In the genomic region with DNA sequence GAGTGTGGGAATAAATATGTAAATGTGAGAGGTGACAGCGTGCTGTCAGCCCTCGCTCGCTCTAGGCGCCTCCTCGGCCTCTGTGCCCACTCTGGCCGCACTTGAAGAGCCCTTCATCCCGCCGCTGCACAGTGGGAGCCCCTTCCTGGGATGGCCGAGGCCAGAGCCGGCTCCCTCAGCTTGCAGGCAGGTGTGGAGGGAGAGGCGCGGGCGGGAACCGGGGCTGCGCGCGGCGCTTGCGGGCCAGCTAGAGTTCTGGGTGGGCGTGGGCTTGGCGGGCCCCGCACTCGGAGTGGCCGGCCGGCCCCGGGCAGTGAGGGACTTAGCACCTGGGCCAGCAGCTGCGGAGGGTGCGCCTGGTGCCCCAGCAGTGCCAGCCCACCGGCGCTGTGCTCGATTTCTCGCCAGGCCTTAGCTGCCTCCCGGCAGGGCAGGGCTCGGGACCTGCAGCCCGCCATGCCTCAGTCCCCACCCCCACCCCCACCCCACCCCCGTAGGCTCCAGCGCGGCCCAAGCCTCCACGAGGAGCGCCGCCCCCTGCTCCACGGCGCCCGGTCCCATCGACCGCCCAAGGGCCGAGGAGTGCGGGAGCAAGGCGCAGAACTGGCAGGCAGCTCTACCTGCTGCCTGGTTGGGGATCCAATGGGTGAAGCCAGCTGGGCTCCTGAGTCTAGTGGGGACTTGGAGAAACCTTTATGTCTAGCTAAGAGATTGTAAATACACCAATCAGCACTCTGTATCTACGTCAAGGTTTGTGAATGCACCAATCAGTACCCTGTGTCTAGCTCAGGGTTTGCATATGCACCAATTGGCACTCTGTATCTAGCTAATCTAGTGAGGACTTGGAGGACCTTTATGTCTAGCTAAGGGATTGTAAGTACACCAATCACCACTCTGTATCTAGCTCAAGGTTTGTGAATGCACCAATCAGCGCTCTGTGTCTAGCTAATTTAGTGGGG, we compare ENCODE assay signal across 7 cellular contexts. TPM values are rescaled to one million over a fixed set of nuclear protein-coding genes. Genes with fewer than 3 reads are reported as not detected.
A peak's percentile ranks its signal among the peaks of the same experiment; 100 is the strongest.
DNase-seq lines count a peak whose midpoint lies in the region; ATAC-seq, FAIRE-seq and TF ChIP-seq lines count a peak whose summit lies in the region.
"Not testable (repeated sequence)": the region's sequence is repeated elsewhere in the genome, so short reads cannot be mapped to it uniquely, and the experiment has no call there.

No MANE protein-coding gene starts in this region.

- H3K4me1 Mint-ChIP-seq in WTC11: not testable (repeated sequence)

- not testable (repeated sequence) for H3K9me3 Mint-ChIP-seq in WTC11

- 71% methylated on average over 28 of the region's 51 CpGs; no CpG with 5 or more reads in 1 of the 2 experiments for WGBS in H1 (ENCODE audit: extremely low coverage in 1 of 2, insufficient coverage in 1 of 2, insufficient read length in 1 of 2, insufficient replicate concordance in 2 of 2, low coverage in 1 of 2, low lambda C conversion rate in 2 of 2, missing lambda C conversion rate in 1 of 2), 2 experiments
- no CpG with 5 or more reads among the region's 51 CpGs for WGBS in neuronal stem cell (ENCODE audit: extremely low coverage in 2 of 2, insufficient read length in 2 of 2, insufficient replicate concordance in 1 of 2), 2 donors

- not testable (repeated sequence) for H4K20me1 ChIP-seq in H1 (replicated peaks in 1 of 2; ENCODE audit: control insufficient read depth in 1 of 2, insufficient read depth in 2 of 2, low read length in 2 of 2)

- H3K4me3 ChIP-seq in HUES6 (ENCODE audit: low read depth, low read length): peak overlapping the region; percentile 8; the same call in 1 of the 2 replicates
- not testable (repeated sequence) for H3K4me3 ChIP-seq in H1 (ENCODE audit: extremely low read depth in 1 of 4, insufficient read depth in 2 of 4, low read depth in 3 of 4, low read length in 4 of 4); neuronal stem cell (ENCODE audit: low read length in 2 of 2)

- not testable (repeated sequence) for H3K9me3 ChIP-seq in HUES6 (ENCODE audit: control insufficient read depth, insufficient read depth, low read depth, low read length); H1 (ENCODE audit: insufficient read depth in 2 of 2, low read depth in 1 of 2, low read length in 1 of 2); neuronal stem cell (replicated peaks in 1 of 2; ENCODE audit: control insufficient read depth in 2 of 2, insufficient read depth in 1 of 2, low read depth in 1 of 2, low read length in 2 of 2)

- H3K79me2 ChIP-seq in H1 (ENCODE audit: control insufficient read depth in 1 of 2, insufficient read depth in 2 of 2, low read length in 2 of 2): not testable (repeated sequence)

- H3K79me1 ChIP-seq in H1 (ENCODE audit: low read depth, low read length); neuronal stem cell (ENCODE audit: low read depth, low read length): not testable (repeated sequence)

- not testable (repeated sequence) for H3K23ac ChIP-seq in H1 (ENCODE audit: insufficient read length); neuronal stem cell (ENCODE audit: low read depth, low read length, poor library complexity)

- in situ Hi-C loops in G401 (cut with HindIII; ENCODE audit: low sequenced_read_pairs): not testable (repeated sequence)

- not testable (repeated sequence) for H3K27me3 ChIP-seq in HUES6 (ENCODE audit: control insufficient read depth, insufficient read depth, low read length); H1 (replicated peaks in 1 of 4; ENCODE audit: control insufficient read depth in 3 of 4, extremely low read depth in 1 of 4, insufficient read depth in 3 of 4, low read length in 3 of 4); neuronal stem cell (ENCODE audit: control insufficient read depth in 3 of 3, insufficient read depth in 3 of 3, low read depth in 1 of 3, low read length in 3 of 3)

- TF ChIP-seq POLR2A in H1 (IDR thresholded peaks at IDR 0.05; ENCODE audit: control extremely low read depth in 1 of 2, low read depth in 2 of 2, low read length in 2 of 2): not testable (repeated sequence)

- not testable (repeated sequence) for H3K23me2 ChIP-seq in H1 (ENCODE audit: low read depth, low read length)

- peak; percentile 36 for FAIRE-seq in H1 (lab: Jason Lieb, UNC)

- not testable (repeated sequence) for H4K8ac ChIP-seq in H1 (ENCODE audit: extremely low read depth, insufficient read depth, low read length); neuronal stem cell (ENCODE audit: low read depth, low read length)

- H3K27ac ChIP-seq in HUES6 (ENCODE audit: low read depth, low read length); H1 (ENCODE audit: low read depth, low read length); neuronal stem cell (replicated peaks; ENCODE audit: low read length): not testable (repeated sequence)

- H2BK15ac ChIP-seq in H1 (ENCODE audit: low read length); neuronal stem cell (ENCODE audit: low read length): not testable (repeated sequence)

- H3K9ac ChIP-seq in HUES6 (ENCODE audit: low read length); H1 (replicated peaks in 1 of 4; ENCODE audit: extremely low read depth in 1 of 4, low read depth in 3 of 4, low read length in 3 of 4); neuronal stem cell (ENCODE audit: low read depth, low read length, poor library complexity): not testable (repeated sequence)

- not testable (repeated sequence) for H2BK20ac ChIP-seq in H1 (ENCODE audit: low read length)

- not testable (repeated sequence) for H3K56ac ChIP-seq in H1 (replicated peaks; ENCODE audit: insufficient read length, low read depth, low read length)

- H2BK5ac ChIP-seq in H1 (ENCODE audit: low read depth, low read length); neuronal stem cell (ENCODE audit: low read length): not testable (repeated sequence)

- H3K4me2 ChIP-seq in H1 (ENCODE audit: insufficient read depth in 1 of 2, low read depth in 2 of 2, low read length in 2 of 2): peak overlapping the region; percentile 11 to 28; a peak in 3 of 4 replicates
- not testable (repeated sequence) for H3K4me2 ChIP-seq in neuronal stem cell (ENCODE audit: insufficient read depth, low read length, poor library complexity, severe bottlenecking)

- H4K91ac ChIP-seq in H1 (replicated peaks; ENCODE audit: insufficient read length, low read length); neuronal stem cell (ENCODE audit: low read depth, low read length, poor library complexity): not testable (repeated sequence)

- not testable (repeated sequence) for H3K18ac ChIP-seq in H1 (ENCODE audit: extremely low read depth, low read length); neuronal stem cell (ENCODE audit: low read length)

- H3K27me3 Mint-ChIP-seq in WTC11 (ENCODE audit: low read depth): peaks cover 11% of the 10 kb centered on the region

- H3K4me1 ChIP-seq in HUES6 (ENCODE audit: control insufficient read depth, insufficient read depth, low read length); H1 (replicated peaks in 1 of 4; ENCODE audit: control insufficient read depth in 3 of 4, insufficient read depth in 4 of 4, low read length in 3 of 4); neuronal stem cell (ENCODE audit: control insufficient read depth in 2 of 2, insufficient read depth in 1 of 2, low read depth in 1 of 2, low read length in 2 of 2): not testable (repeated sequence)

- H2AFZ ChIP-seq in H1 (ENCODE audit: low read length): not testable (repeated sequence)
- H2AFZ ChIP-seq in neuronal stem cell (ENCODE audit: low read length): peak overlapping the region; percentile 56

- H2AK5ac ChIP-seq in H1 (ENCODE audit: low read depth, low read length); neuronal stem cell (ENCODE audit: low read depth, low read length): not testable (repeated sequence)

- peak overlapping the region; percentile 16; the same call in 1 of the 2 replicates for H3K4me3 Mint-ChIP-seq in WTC11

- not testable (repeated sequence) for H4K5ac ChIP-seq in H1 (ENCODE audit: insufficient read length, low read depth, low read length)

- CTCF ChIA-PET in WTC11 (lab: Charles Lee) (interaction anchor here (0.7 to 3.0 kb wide), 6 partner anchors 14 to 344 kb away, joined by 3 to 20 read pairs (median 5); no protein-coding TSS in a partner anchor), H1 (lab: Charles Lee; ENCODE audit: partially characterized antibody) (interaction anchor here (0.6 to 2.8 kb wide), 8 partner anchors 9 to 381 kb away, joined by 3 to 13 read pairs (median 3); no protein-coding TSS in a partner anchor)

- not testable (repeated sequence) for TF ChIP-seq EP300 in H1 (IDR thresholded peaks at IDR 0.05; ENCODE audit: borderline replicate concordance in 1 of 2, low read depth in 2 of 2, low read length in 2 of 2)

- not testable (repeated sequence) for H3K36me3 ChIP-seq in HUES6 (ENCODE audit: control insufficient read depth, insufficient read depth, low read length); H1 (ENCODE audit: control insufficient read depth in 2 of 4, insufficient read depth in 4 of 4, low read length in 3 of 4); neuronal stem cell (replicated peaks in 1 of 2; ENCODE audit: control insufficient read depth in 2 of 2, insufficient read depth in 2 of 2, low read length in 2 of 2)

- TF ChIP-seq RAD21 in H1 (IDR thresholded peaks at IDR 0.05 in 1 of 2, conservative IDR thresholded peaks at IDR 0.05 in 1 of 2; ENCODE audit: low read depth in 2 of 2, low read length in 2 of 2): not testable (repeated sequence)

- peak; percentile 30; the same call in 1 of the 2 replicates for ATAC-seq in WTC11

- H3K27ac Mint-ChIP-seq in WTC11: not testable (repeated sequence)

- not testable (repeated sequence) for H2BK120ac ChIP-seq in H1 (replicated peaks; ENCODE audit: low read depth, low read length); neuronal stem cell (ENCODE audit: low read depth, low read length)

- H3K4ac ChIP-seq in H1 (replicated peaks; ENCODE audit: insufficient read length, low read depth, low read length); neuronal stem cell (ENCODE audit: low read length): not testable (repeated sequence)

- DNase-seq in G401 (ENCODE audit: low spot score): peak; percentile 57
- peak; percentile 21 for DNase-seq in NCI-H2029 treated with DMSO at 0.1 percent for 48 hours (lab: John Stamatoyannopoulos, UW)
- peak; percentile 92 for DNase-seq in NCI-H69 (lab: John Stamatoyannopoulos, UW)
- not testable (repeated sequence) for DNase-seq in WTC11 (ENCODE audit: low spot score); neuronal stem cell (ENCODE audit: low spot score)
- peak in 1 of 2 experiments; percentile 53 for DNase-seq in H1 (ENCODE audit: low read depth in 1 of 2, low spot score in 2 of 2)

- not testable (repeated sequence) for H2BK12ac ChIP-seq in H1 (ENCODE audit: low read depth, low read length); neuronal stem cell (ENCODE audit: low read length)

- H3K14ac ChIP-seq in H1 (ENCODE audit: insufficient read length); neuronal stem cell (ENCODE audit: low read length): not testable (repeated sequence)

- POLR2A ChIA-PET in WTC11 (lab: Charles Lee): not testable (repeated sequence)
- POLR2A ChIA-PET in H1 (lab: Charles Lee; ENCODE audit: partially characterized antibody): interaction anchor here (0.5 to 3.8 kb wide), 12 partner anchors 10 to 435 kb away, joined by 3 to 26 read pairs (median 4); partner anchors contain the start of genes GAL3ST4, MEPCE, PPP1R35 and ZCWPW1

- TF ChIP-seq CTCF in WTC11 (IDR thresholded peaks at IDR 0.05); H1 (IDR thresholded peaks at IDR 0.05; ENCODE audit: control extremely low read depth in 1 of 3, insufficient read depth in 1 of 3, low read depth in 1 of 3, low read length in 3 of 3): not testable (repeated sequence)

- not testable (repeated sequence) for H3K36me3 Mint-ChIP-seq in WTC11

RNA-seq across cellular contexts. Expression of gene PILRA, which starts 8.5 kb away (rescaled TPM):
- 1.6 TPM in 1 of 2 replicates, not detected in the other for total RNA-seq in G401 (2014; rRNA removed; shearing (Covaris generic))
- total RNA-seq in WTC11 (2021): 1.8 to 3.2 TPM (median 3.0 TPM) in 3 replicates
- 7.3 and 7.6 TPM in 2 replicates for total RNA-seq in H1 (2021; fragmentation: NEBNext Ultra II Directional; extraction: Animal tissue kit (Norgen Biotek cat#: 25700))
- polyA plus RNA-seq in H1 (2011; rRNA removed): 10.6 and 14.6 TPM in 2 replicates
- 10.5 TPM for polyA plus RNA-seq in H1 (2011; cell fraction: cytosol; rRNA removed)
- polyA plus RNA-seq in H1 (2011; cell fraction: nucleus; rRNA removed): 28.5 TPM
- polyA plus RNA-seq in H1 (2012, experiment 1 of 2): 4.3 to 10.2 TPM (median 6.3 TPM) in 4 replicates
- 1.2 TPM for polyA plus RNA-seq in H1 (2012, experiment 2 of 2)
- 4.1 TPM for polyA plus RNA-seq in H1 (2013, experiment 1 of 2)
- polyA plus RNA-seq in H1 (2013, experiment 2 of 2): 3.1 TPM
- 1.5 and 3.7 TPM in 2 replicates for polyA minus RNA-seq in H1 (2011; rRNA and poly(A)+ RNA removed)
- polyA minus RNA-seq in H1 (2011; cell fraction: cytosol; rRNA and poly(A)+ RNA removed): not detected
- 8.8 TPM for polyA minus RNA-seq in H1 (2011; cell fraction: nucleus; rRNA and poly(A)+ RNA removed)
- polyA plus RNA-seq in neuronal stem cell (2013, experiment 1 of 2): 4.9 TPM
- polyA plus RNA-seq in neuronal stem cell (2013, experiment 2 of 2): 5.1 TPM

RNA-seq across cellular contexts. Expression of gene PILRB, which starts 23.9 kb away (rescaled TPM):
- total RNA-seq in G401 (2014; rRNA removed; shearing (Covaris generic)): 14.7 and 21.5 TPM in 2 replicates
- total RNA-seq in WTC11 (2021): 30.2 to 35.8 TPM (median 30.7 TPM) in 3 replicates
- 32.2 and 34.4 TPM in 2 replicates for total RNA-seq in H1 (2021; fragmentation: NEBNext Ultra II Directional; extraction: Animal tissue kit (Norgen Biotek cat#: 25700))
- polyA plus RNA-seq in H1 (2011; rRNA removed): 49.9 and 66.4 TPM in 2 replicates
- 79.7 TPM for polyA plus RNA-seq in H1 (2011; cell fraction: cytosol; rRNA removed)
- polyA plus RNA-seq in H1 (2011; cell fraction: nucleus; rRNA removed): 359 TPM
- polyA plus RNA-seq in H1 (2012, experiment 1 of 2): 30.1 to 49.2 TPM (median 44.8 TPM) in 4 replicates
- 16.2 TPM for polyA plus RNA-seq in H1 (2012, experiment 2 of 2)
- 22.7 TPM for polyA plus RNA-seq in H1 (2013, experiment 1 of 2)
- polyA plus RNA-seq in H1 (2013, experiment 2 of 2): 18.3 TPM
- 16.8 and 26.5 TPM in 2 replicates for polyA minus RNA-seq in H1 (2011; rRNA and poly(A)+ RNA removed)
- 7.7 TPM for polyA minus RNA-seq in H1 (2011; cell fraction: cytosol; rRNA and poly(A)+ RNA removed)
- polyA minus RNA-seq in H1 (2011; cell fraction: nucleus; rRNA and poly(A)+ RNA removed): 50.2 TPM
- 19.3 TPM for polyA plus RNA-seq in neuronal stem cell (2013, experiment 1 of 2)
- polyA plus RNA-seq in neuronal stem cell (2013, experiment 2 of 2): 18.7 TPM

RNA-seq across cellular contexts. Expression of gene ZCWPW1, which starts 46.7 kb away (rescaled TPM):
- total RNA-seq in G401 (2014; rRNA removed; shearing (Covaris generic)): 0.54 and 0.62 TPM in 2 replicates
- 1.4 to 1.5 TPM (median 1.4 TPM) in 3 replicates for total RNA-seq in WTC11 (2021)
- total RNA-seq in H1 (2021; fragmentation: NEBNext Ultra II Directional; extraction: Animal tissue kit (Norgen Biotek cat#: 25700)): 1.4 and 2.7 TPM in 2 replicates
- polyA plus RNA-seq in H1 (2011; rRNA removed): 0.51 and 0.75 TPM in 2 replicates
- polyA plus RNA-seq in H1 (2011; cell fraction: cytosol; rRNA removed): 1.5 TPM
- polyA plus RNA-seq in H1 (2011; cell fraction: nucleus; rRNA removed): 2.8 TPM
- 1.0 to 2.7 TPM (median 1.6 TPM) in 4 replicates for polyA plus RNA-seq in H1 (2012, experiment 1 of 2)
- polyA plus RNA-seq in H1 (2012, experiment 2 of 2): 0.33 TPM
- 2.0 TPM for polyA plus RNA-seq in H1 (2013, experiment 1 of 2)
- 1.5 TPM for polyA plus RNA-seq in H1 (2013, experiment 2 of 2)
- 0.29 and 0.69 TPM in 2 replicates for polyA minus RNA-seq in H1 (2011; rRNA and poly(A)+ RNA removed)
- polyA minus RNA-seq in H1 (2011; cell fraction: cytosol; rRNA and poly(A)+ RNA removed): not detected
- 1.3 TPM for polyA minus RNA-seq in H1 (2011; cell fraction: nucleus; rRNA and poly(A)+ RNA removed)
- 2.3 TPM for polyA plus RNA-seq in neuronal stem cell (2013, experiment 1 of 2)
- 2.5 TPM for polyA plus RNA-seq in neuronal stem cell (2013, experiment 2 of 2)

RNA-seq across cellular contexts. Expression of gene MEPCE, which starts 47.8 kb away (rescaled TPM):
- 42.5 and 57.7 TPM in 2 replicates for total RNA-seq in G401 (2014; rRNA removed; shearing (Covaris generic))
- 41.9 to 49.6 TPM (median 47.7 TPM) in 3 replicates for total RNA-seq in WTC11 (2021)
- 48.8 and 51.2 TPM in 2 replicates for total RNA-seq in H1 (2021; fragmentation: NEBNext Ultra II Directional; extraction: Animal tissue kit (Norgen Biotek cat#: 25700))
- 22.8 and 25.8 TPM in 2 replicates for polyA plus RNA-seq in H1 (2011; rRNA removed)
- polyA plus RNA-seq in H1 (2011; cell fraction: cytosol; rRNA removed): 20.3 TPM
- polyA plus RNA-seq in H1 (2011; cell fraction: nucleus; rRNA removed): 31.4 TPM
- polyA plus RNA-seq in H1 (2012, experiment 1 of 2): 31.7 to 46.6 TPM (median 42.9 TPM) in 4 replicates
- polyA plus RNA-seq in H1 (2012, experiment 2 of 2): 45.8 TPM
- polyA plus RNA-seq in H1 (2013, experiment 1 of 2): 25.2 TPM
- polyA plus RNA-seq in H1 (2013, experiment 2 of 2): 24.6 TPM
- polyA minus RNA-seq in H1 (2011; rRNA and poly(A)+ RNA removed): 36.0 and 42.1 TPM in 2 replicates
- 18.4 TPM for polyA minus RNA-seq in H1 (2011; cell fraction: cytosol; rRNA and poly(A)+ RNA removed)
- 31.3 TPM for polyA minus RNA-seq in H1 (2011; cell fraction: nucleus; rRNA and poly(A)+ RNA removed)
- polyA plus RNA-seq in neuronal stem cell (2013, experiment 1 of 2): 17.9 TPM
- 17.2 TPM for polyA plus RNA-seq in neuronal stem cell (2013, experiment 2 of 2)

RNA-seq across cellular contexts. Expression of gene PPP1R35, which starts 54.5 kb away (rescaled TPM):
- 56.1 and 59.4 TPM in 2 replicates for total RNA-seq in G401 (2014; rRNA removed; shearing (Covaris generic))
- total RNA-seq in WTC11 (2021): 85.9 to 90.8 TPM (median 88.3 TPM) in 3 replicates
- total RNA-seq in H1 (2021; fragmentation: NEBNext Ultra II Directional; extraction: Animal tissue kit (Norgen Biotek cat#: 25700)): 53.8 and 58.2 TPM in 2 replicates
- polyA plus RNA-seq in H1 (2011; rRNA removed): 52.3 and 78.4 TPM in 2 replicates
- 63.4 TPM for polyA plus RNA-seq in H1 (2011; cell fraction: cytosol; rRNA removed)
- polyA plus RNA-seq in H1 (2011; cell fraction: nucleus; rRNA removed): 97.9 TPM
- polyA plus RNA-seq in H1 (2012, experiment 1 of 2): 42.3 to 54.4 TPM (median 51.6 TPM) in 4 replicates
- polyA plus RNA-seq in H1 (2012, experiment 2 of 2): 48.2 TPM
- polyA plus RNA-seq in H1 (2013, experiment 1 of 2): 131 TPM
- 122 TPM for polyA plus RNA-seq in H1 (2013, experiment 2 of 2)
- polyA minus RNA-seq in H1 (2011; rRNA and poly(A)+ RNA removed): 2.5 and 4.6 TPM in 2 replicates
- 22.1 TPM for polyA minus RNA-seq in H1 (2011; cell fraction: cytosol; rRNA and poly(A)+ RNA removed)
- 18.2 TPM for polyA minus RNA-seq in H1 (2011; cell fraction: nucleus; rRNA and poly(A)+ RNA removed)
- 72.3 TPM for polyA plus RNA-seq in neuronal stem cell (2013, experiment 1 of 2)
- 69.0 TPM for polyA plus RNA-seq in neuronal stem cell (2013, experiment 2 of 2)
